In genomic region chr14:100012928-100013327, GRCh38 we compare ENCODE assay signal across 19 cellular contexts. TPM values are rescaled to one million over a fixed set of nuclear protein-coding genes. Genes with fewer than 3 reads are reported as not detected.
DNase-seq lines count a peak whose midpoint lies in the region; TF ChIP-seq lines count a peak whose summit lies in the region.
"Had no signal": no experiment of that assay in that cellular context is flagged by ENCODE, and none has a peak within 500 bp of the region (broad histone marks: within the 10 kb centered on the region; RNA-seq: fewer than 3 reads in every experiment).

No MANE protein-coding gene starts in this region.

- DNase-seq in GM12865 (ENCODE audit: low read depth) (peak; percentile 18), NCI-H1930 (lab: John Stamatoyannopoulos, UW) (peak; percentile 53 to 70), endodermal cell (no peak), NCI-H1694 (lab: John Stamatoyannopoulos, UW) (no peak), WERI-Rb-1 (no peak)
- DNase-seq in activated CD4-positive, alpha-beta T cell treated with anti-CD3 and anti-CD28 coated beads, Interleukin-2, amount 50 U/mL, for 4 hours = no peak
- DNase-seq: C1 segment of cervical spinal cord; CD8-positive, alpha-beta memory T cell; GOT3; MV-4-11; NCI-H187 treated with DMSO at 0.1 percent for 48 hours; NCI-H226; NCI-H524; PC-3; RPMI8226; SIG-M5 had no signal

- H3K4me3 Mint-ChIP-seq in endodermal cell = no peak overlapping the region
- H3K4me3 Mint-ChIP-seq: CD8-positive, alpha-beta memory T cell had no signal

- no peak overlapping the region for H3K27ac Mint-ChIP-seq in endodermal cell
- H3K27ac Mint-ChIP-seq: CD8-positive, alpha-beta memory T cell had no signal

- H3K36me3 ChIP-seq in ACC112 (ENCODE audit: insufficient read depth, low read length) = no peaks in the 10 kb centered on the region
- H3K36me3 ChIP-seq in endodermal cell (ENCODE audit: control insufficient read depth, insufficient read depth, low read length) = no peaks in the 10 kb centered on the region
- H3K36me3 ChIP-seq in WERI-Rb-1 = no peaks in the 10 kb centered on the region; the same call in 1 of the 2 replicates

- H3K9me3 ChIP-seq in endodermal cell (ENCODE audit: control insufficient read depth, low read length) = peaks cover 11% of the 10 kb centered on the region
- no peaks in the 10 kb centered on the region for H3K9me3 ChIP-seq in WERI-Rb-1 (ENCODE audit: severe bottlenecking)
- H3K9me3 ChIP-seq: A549 had no signal

- WGBS in endodermal cell (ENCODE audit: insufficient coverage in 1 of 2, insufficient read length in 1 of 2), 2 experiments = 93% methylated on average over 1 of the region's 1 CpG; no CpG with 5 or more reads in 1 of the 2 experiments

- no peak overlapping the region for H3K4me3 ChIP-seq in ACC112 (ENCODE audit: low read depth, low read length)
- H3K4me3 ChIP-seq in GM12865 (ENCODE audit: low read depth, low read length) = no peak overlapping the region
- H3K4me3 ChIP-seq in endodermal cell (ENCODE audit: low read length) = peak overlapping the region; percentile 30
- H3K4me3 ChIP-seq in WERI-Rb-1 (ENCODE audit: low read depth, low read length) = no peak overlapping the region
- H3K4me3 ChIP-seq: A549, K562 had no signal

- H3K4me1 Mint-ChIP-seq in endodermal cell = peaks cover 18% of the 10 kb centered on the region

- H3K79me2 ChIP-seq in ACC112 (ENCODE audit: control insufficient read depth, insufficient read depth, low read length, unreplicated experiment) = no peaks in the 10 kb centered on the region

- no peak for TF ChIP-seq CTCF in GM12865 (IDR thresholded peaks at IDR 0.05; ENCODE audit: insufficient read depth, low read depth, low read length, missing control alignments)
- no peak for TF ChIP-seq CTCF in endodermal cell (conservative IDR thresholded peaks at IDR 0.05)
- no peak for TF ChIP-seq CTCF in WERI-Rb-1 (IDR thresholded peaks at IDR 0.05; ENCODE audit: low read depth, low read length)

- H2AFZ ChIP-seq in ACC112 (ENCODE audit: low read length, unreplicated experiment) = no peak overlapping the region

- H3K27ac ChIP-seq in ACC112 (ENCODE audit: low read depth, low read length) (peak overlapping the region; percentile 49), endodermal cell (ENCODE audit: low read depth, low read length) (no peak overlapping the region), WERI-Rb-1 (no peak overlapping the region)
- H3K27ac ChIP-seq: A549 had no signal

- H3K4me1 ChIP-seq in ACC112 (ENCODE audit: control insufficient read depth, insufficient read depth, low read length, unreplicated experiment) = peaks cover 10% of the 10 kb centered on the region
- H3K4me1 ChIP-seq in endodermal cell (ENCODE audit: control insufficient read depth, insufficient read depth, low read length) = peaks cover 11% of the 10 kb centered on the region

- H3K9ac ChIP-seq in endodermal cell (ENCODE audit: extremely low read depth, low read length, poor library complexity, severe bottlenecking) = no peak overlapping the region

- H3K27me3 Mint-ChIP-seq in endodermal cell (ENCODE audit: insufficient read depth) = no peaks in the 10 kb centered on the region
- H3K27me3 Mint-ChIP-seq: CD8-positive, alpha-beta memory T cell had no signal

- H3K27me3 ChIP-seq in ACC112 (ENCODE audit: insufficient read depth, low read length) (no peaks in the 10 kb centered on the region), endodermal cell (ENCODE audit: control insufficient read depth, insufficient read depth, low read length, poor library complexity, severe bottlenecking) (no peaks in the 10 kb centered on the region), WERI-Rb-1 (ENCODE audit: insufficient read depth, low read depth, severe bottlenecking) (no peaks in the 10 kb centered on the region)

- peaks cover 5% of the 10 kb centered on the region for H3K9me3 Mint-ChIP-seq in endodermal cell
- H3K9me3 Mint-ChIP-seq: CD8-positive, alpha-beta memory T cell had no signal

- no peaks in the 10 kb centered on the region for H3K36me3 Mint-ChIP-seq in endodermal cell (ENCODE audit: low read depth)
- H3K36me3 Mint-ChIP-seq: CD8-positive, alpha-beta memory T cell had no signal

RNA-seq across cellular contexts. Expression of gene EVL, which starts 52.3 kb away (rescaled TPM):
- 10 to 100 TPM; 61.1 to 71.3 TPM for total RNA-seq in endodermal cell
- polyA plus RNA-seq in endodermal cell (2013, experiment 1 of 2) = 234 TPM
- polyA plus RNA-seq in endodermal cell (2013, experiment 2 of 2) = 188 TPM

Comparison
In these comparisons a context has a peak if more than half of its experiments do, and no peak if none do; other contexts are left out.
1. DNase-seq: peak in GM12865 (single experiment) and NCI-H1930 (2 of 2); none in endodermal cell (single experiment), NCI-H1694 (single experiment), WERI-Rb-1 (single experiment) and activated CD4-positive, alpha-beta T cell treated with anti-CD3 and anti-CD28 coated beads, Interleukin-2, amount 50 U/mL, for 4 hours (0 of 2).